ENCODE assay signal across 8 cellular contexts in the genomic region with DNA sequence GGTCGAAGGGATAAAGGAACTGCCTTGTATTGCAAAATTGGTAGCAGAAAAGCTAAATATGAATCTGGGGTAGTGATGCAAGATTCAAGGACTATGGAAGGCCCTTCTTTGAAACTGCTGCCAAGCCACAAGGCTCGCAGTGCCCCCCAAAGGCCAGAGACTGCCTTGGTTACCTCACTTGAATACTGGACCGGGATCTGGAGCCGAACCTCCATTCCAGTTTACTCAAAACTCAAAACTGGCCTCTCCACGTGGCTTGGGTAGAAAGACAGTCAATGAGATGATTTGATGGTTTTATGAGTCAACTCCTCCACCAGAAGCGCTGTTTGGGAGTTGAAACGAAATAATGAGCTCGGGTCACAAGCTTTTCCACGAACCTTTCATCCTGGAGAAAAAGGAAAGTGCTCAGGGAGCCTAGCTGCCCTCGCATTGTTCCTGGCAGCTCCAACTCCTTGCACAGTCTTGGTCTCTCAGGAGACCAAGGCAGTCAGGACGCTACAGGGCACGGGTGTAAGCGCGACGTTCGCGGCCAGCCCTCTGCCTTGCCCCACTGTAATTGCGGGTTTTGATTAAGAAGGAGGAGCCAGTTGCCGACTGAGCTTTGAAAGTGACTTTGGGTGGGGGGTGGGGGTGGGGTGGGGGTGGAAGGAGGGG.
DNase-seq lines count a peak whose midpoint lies in the region; ATAC-seq lines count a peak whose summit lies in the region.

No MANE protein-coding gene starts in this region.

- H3K9me3 ChIP-seq in iPS-18c (ENCODE audit: control insufficient read depth, insufficient read depth, low read length): no peaks in the 10 kb centered on the region

- DNase-seq in NK-92 treated with Interleukin-12 subunit alpha and Interleukin-12 subunit beta, amount 100 ng/mL, for 24 hours (lab: John Stamatoyannopoulos, UW): peak; percentile 65
- DNase-seq in NK-92 (lab: John Stamatoyannopoulos, UW; ENCODE audit: unreplicated experiment): no peak
- DNase-seq in OCI-M1 (lab: John Stamatoyannopoulos, UW): peak; percentile 95
- DNase-seq in amniotic epithelial cell (ENCODE audit: low read depth): peak; percentile 5
- no peak for DNase-seq in skeletal muscle cell (ENCODE audit: low read depth)
- DNase-seq in NCI-H2081 (lab: John Stamatoyannopoulos, UW): no peak

- peak; percentile 7 for ATAC-seq in HG03066 (IDR thresholded peaks at IDR 0.05; ENCODE audit: low read depth, unreplicated experiment)

- peak overlapping the region; percentile 42 for H3K4me3 ChIP-seq in iPS-18c (ENCODE audit: insufficient read depth, low read depth, low read length)
- peak overlapping the region; percentile 65 for H3K4me3 ChIP-seq in skeletal muscle cell (ENCODE audit: low read depth, low read length)

Comparison
In these comparisons a context has a peak if more than half of its experiments do, and no peak if none do; other contexts are left out.
1. DNase-seq: peak in NK-92 treated with Interleukin-12 subunit alpha and Interleukin-12 subunit beta, amount 100 ng/mL, for 24 hours (single experiment), OCI-M1 (single experiment) and amniotic epithelial cell (single experiment); none in NK-92 (single experiment), skeletal muscle cell (single experiment) and NCI-H2081 (0 of 2).